In genomic region chr6:27332692-27333641, GRCh38 we compare ENCODE assay signal across 9 cellular contexts. TPM values are rescaled to one million over a fixed set of nuclear protein-coding genes. Genes with fewer than 3 reads are reported as not detected.
DNase-seq lines count a peak whose midpoint lies in the region; ATAC-seq and TF ChIP-seq lines count a peak whose summit lies in the region.
"Had no signal": no experiment of that assay in that cellular context is flagged by ENCODE, and none has a peak within 500 bp of the region (broad histone marks: within the 10 kb centered on the region; RNA-seq: fewer than 3 reads in every experiment).

No MANE protein-coding gene starts in this region.

- no peaks in the 10 kb centered on the region for H3K9me3 ChIP-seq in cardiac muscle cell (ENCODE audit: low read depth)

- peak overlapping the region; percentile 29 for H3K4me3 ChIP-seq in cardiac muscle cell

- no peaks in the 10 kb centered on the region for H3K4me1 ChIP-seq in cardiac muscle cell (ENCODE audit: low read depth)

- ATAC-seq in HG03159 (IDR thresholded peaks at IDR 0.05; ENCODE audit: unreplicated experiment), result no peak

- H3K27ac ChIP-seq in cardiac muscle cell, result no peak overlapping the region

- H3K36me3 ChIP-seq in cardiac muscle cell, result no peaks in the 10 kb centered on the region

- intact Hi-C loops in cardiac septum (cut with DNase I), result no loop called here

- H3K27me3 ChIP-seq in cardiac muscle cell, result peaks cover 4% of the 10 kb centered on the region

- DNase-seq in cardiac muscle cell (ENCODE audit: low read depth in 1 of 2, low spot score in 1 of 2) (peak; percentile 47 to 50), cardiac septum (ENCODE audit: low spot score) (no peak), NCI-H526 (lab: John Stamatoyannopoulos, UW) (peak; percentile 7 to 51), activated T-cell treated with anti-CD3 and anti-CD28 coated beads for 4 hours (peak; percentile 21), foreskin melanocyte (peak; percentile 48), SIG-M5 (lab: John Stamatoyannopoulos, UW) (no peak)
- peak; percentile 39 for DNase-seq in stimulated activated CD4-positive, alpha-beta T cell treated with anti-CD3 and anti-CD28 coated beads, Interleukin-12 subunit alpha, Interleukin-12 subunit beta, amount 100 ng/mL, for 4 hours

- TF ChIP-seq CTCF in cardiac muscle cell (IDR thresholded peaks at IDR 0.05; ENCODE audit: low read depth, low read length), result no peak

RNA-seq across cellular contexts. Expression of gene POM121L2, which starts 20.9 kb away (rescaled TPM):
- total RNA-seq in cardiac muscle cell (0.18 TPM in 1 of 2 replicates, not detected in the other), cardiac septum (not detected)
- polyA plus RNA-seq in cardiac muscle cell, result 0.60 TPM in 1 of 2 replicates, not detected in the other
- polyA plus RNA-seq: esophagus had no signal

RNA-seq across cellular contexts. Expression of gene ZNF391, which starts 55.6 kb away (rescaled TPM):
- total RNA-seq in cardiac muscle cell, result 3.7 and 5.4 TPM in 2 replicates
- polyA plus RNA-seq in cardiac muscle cell, result 11.0 and 12.9 TPM in 2 replicates
- total RNA-seq in cardiac septum, result 0.62 TPM

Comparison
In these comparisons a context has a peak if more than half of its experiments do, and no peak if none do; other contexts are left out.
1. DNase-seq: peak in cardiac muscle cell (2 of 2), NCI-H526 (2 of 2), activated T-cell treated with anti-CD3 and anti-CD28 coated beads for 4 hours (single experiment), foreskin melanocyte (single experiment) and stimulated activated CD4-positive, alpha-beta T cell treated with anti-CD3 and anti-CD28 coated beads, Interleukin-12 subunit alpha, Interleukin-12 subunit beta, amount 100 ng/mL, for 4 hours (single experiment); none in cardiac septum (single experiment) and SIG-M5 (single experiment).